19 cellular contexts compared by ENCODE assay signal in the genomic region with DNA sequence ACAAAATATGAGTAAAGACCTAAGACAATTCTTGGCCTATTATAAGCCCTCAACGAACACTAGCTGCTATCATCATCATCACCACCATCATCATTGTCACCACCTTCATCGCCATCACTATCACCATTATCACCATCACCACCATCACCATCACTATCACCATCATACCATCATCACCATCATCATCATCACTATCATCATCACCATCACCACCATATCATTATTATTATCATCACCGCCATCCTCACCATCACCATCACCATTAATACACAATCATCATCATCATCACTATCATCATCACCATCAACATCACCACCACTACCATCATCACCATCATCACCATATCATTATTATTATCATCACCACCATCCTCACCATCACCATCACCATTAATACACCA.
"Had no signal": no experiment of that assay in that cellular context is flagged by ENCODE, and none has a peak within 500 bp of the region (broad histone marks: within the 10 kb centered on the region; RNA-seq: fewer than 3 reads in every experiment).

No MANE protein-coding gene starts in this region.

- H3K4me2 ChIP-seq: SK-N-SH had no signal

- H3K27ac ChIP-seq: HL-60, RWPE1 had no signal

- DNase-seq: KBM-7, MM.1S, NCI-H1092 treated with DMSO at 0.1 percent for 48 hours, NCI-H1436, NCI-H187, NCI-H2029, NCI-H2081 treated with DMSO at 0.1 percent for 48 hours, NCI-H2171, NCI-H226, NCI-H446, NCI-H510A, NCI-H524 treated with DMSO at 0.1 percent for 48 hours, NCI-H774, SHP77, SK-N-SH had no signal

- H3K27ac Mint-ChIP-seq: IgD-negative memory B cell had no signal

- H3K9me3 ChIP-seq: SK-N-SH had no signal

- H3K9me3 Mint-ChIP-seq: IgD-negative memory B cell had no signal

- H3K9ac ChIP-seq: SK-N-SH had no signal

- H3K9me2 ChIP-seq: SK-N-SH had no signal

- ATAC-seq: Panc1 had no signal

- H3K4me3 Mint-ChIP-seq: IgD-negative memory B cell had no signal
